Comparison of ENCODE assay signal across 22 cellular contexts in the genomic region with DNA sequence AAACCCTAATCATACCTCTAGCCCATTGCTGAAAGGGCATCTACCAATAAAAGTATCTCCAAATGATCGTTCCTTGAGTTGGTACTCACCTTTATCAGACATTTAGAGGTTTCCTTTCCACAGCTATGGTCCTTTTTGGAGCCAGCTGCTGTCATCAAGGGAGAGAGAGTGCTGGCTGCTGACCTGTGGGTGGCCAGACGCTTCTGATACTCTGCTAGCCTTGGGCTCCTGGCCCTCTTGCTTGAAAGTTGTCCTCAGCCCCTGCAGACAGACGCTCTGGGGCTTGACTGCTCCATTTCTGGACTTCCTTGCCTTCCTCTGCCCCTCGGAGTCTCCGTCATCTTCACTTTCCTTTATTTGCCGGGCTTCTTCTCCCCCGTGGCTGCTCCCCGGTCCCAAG.
"Had no signal": no experiment of that assay in that cellular context is flagged by ENCODE, and none has a peak within 500 bp of the region (broad histone marks: within the 10 kb centered on the region; RNA-seq: fewer than 3 reads in every experiment).

No MANE protein-coding gene starts in this region.

- H3K27ac ChIP-seq: left ventricle myocardium inferior, lower lobe of right lung, psoas muscle, right lobe of liver, testis, transverse colon had no signal

- H3K27me3 Mint-ChIP-seq: memory B cell; stimulated activated memory B cell treated with anti-CD40 and anti-IgM and Interleukin-4, amounts not matched to agents 10 μg/mL and 1 μg/mL and 100 μg/mL, for 72 hours; stimulated activated naive CD8-positive, alpha-beta T cell treated with anti-CD3 and anti-CD28 coated beads, Interleukin-15, amount 100 ng/mL, for 72 hours had no signal

- H3K36me3 Mint-ChIP-seq: immature natural killer cell; memory B cell; natural killer cell; stimulated activated memory B cell treated with anti-CD40 and anti-IgM and Interleukin-4, amounts not matched to agents 10 μg/mL and 1 μg/mL and 100 μg/mL, for 72 hours had no signal

- ATAC-seq: esophagus mucosa; left cardiac atrium; lower lobe of right lung; natural killer cell; psoas muscle; stimulated activated memory B cell treated with anti-CD40 and anti-IgM and Interleukin-4, amounts not matched to agents 10 μg/mL and 1 μg/mL and 100 μg/mL, for 72 hours; stimulated activated naive CD8-positive, alpha-beta T cell treated with anti-CD3 and anti-CD28 coated beads, Interleukin-15, amount 100 ng/mL, for 72 hours had no signal

- H3K36me3 ChIP-seq: heart right ventricle, left ventricle myocardium inferior, lower lobe of right lung, right lobe of liver, transverse colon had no signal

- H3K4me1 ChIP-seq: psoas muscle, right lobe of liver, testis had no signal

- H3K27me3 ChIP-seq: heart right ventricle, right lobe of liver, testis, transverse colon had no signal

- DNase-seq: cortex of kidney; effector memory CD4-positive, alpha-beta T cell; heart right ventricle; immature natural killer cell; left cardiac atrium; left ventricle myocardium inferior; lower lobe of right lung; natural killer cell; occipital lobe; psoas muscle; retina; right lobe of liver; stimulated activated CD4-positive, alpha-beta T cell treated with anti-CD3 and anti-CD28 coated beads, Interleukin-15, amount 100 ng/mL, for 24 hours; stimulated activated CD4-positive, alpha-beta T cell treated with anti-CD3 and anti-CD28 coated beads, Interleukin-1b, Interleukin-23, amount 100 ng/mL, for 48 hours; stimulated activated CD4-positive, alpha-beta T cell treated with anti-CD3 and anti-CD28 coated beads, Interleukin-4, amount 100 ng/mL, for 24 hours; stimulated activated naive CD8-positive, alpha-beta T cell treated with anti-CD3 and anti-CD28 coated beads, Interleukin-15, amount 100 ng/mL, for 72 hours; testis; transverse colon had no signal

- H3K27ac Mint-ChIP-seq: immature natural killer cell; memory B cell; mesothelial cell of epicardium; natural killer cell; stimulated activated memory B cell treated with anti-CD40 and anti-IgM and Interleukin-4, amounts not matched to agents 10 μg/mL and 1 μg/mL and 100 μg/mL, for 72 hours; stimulated activated naive CD8-positive, alpha-beta T cell treated with anti-CD3 and anti-CD28 coated beads, Interleukin-15, amount 100 ng/mL, for 72 hours had no signal

- H3K9me3 Mint-ChIP-seq: immature natural killer cell; memory B cell; natural killer cell; stimulated activated memory B cell treated with anti-CD40 and anti-IgM and Interleukin-4, amounts not matched to agents 10 μg/mL and 1 μg/mL and 100 μg/mL, for 72 hours; stimulated activated naive CD8-positive, alpha-beta T cell treated with anti-CD3 and anti-CD28 coated beads, Interleukin-15, amount 100 ng/mL, for 72 hours had no signal

- H3K4me3 Mint-ChIP-seq: immature natural killer cell; memory B cell; mesothelial cell of epicardium; natural killer cell; stimulated activated memory B cell treated with anti-CD40 and anti-IgM and Interleukin-4, amounts not matched to agents 10 μg/mL and 1 μg/mL and 100 μg/mL, for 72 hours; stimulated activated naive CD8-positive, alpha-beta T cell treated with anti-CD3 and anti-CD28 coated beads, Interleukin-15, amount 100 ng/mL, for 72 hours had no signal

- H3K4me1 Mint-ChIP-seq: memory B cell; natural killer cell; stimulated activated naive CD8-positive, alpha-beta T cell treated with anti-CD3 and anti-CD28 coated beads, Interleukin-15, amount 100 ng/mL, for 72 hours had no signal

- H3K4me3 ChIP-seq: heart right ventricle, left ventricle myocardium inferior, lower lobe of right lung, psoas muscle, right lobe of liver, testis, transverse colon had no signal

- H3K9me3 ChIP-seq: heart right ventricle, left ventricle myocardium inferior, lower lobe of right lung, psoas muscle, right lobe of liver, testis, transverse colon had no signal
